In genomic region chr2:20351555-20352229, GRCh38 we compare ENCODE assay signal across 8 cellular contexts. TPM values are rescaled to one million over a fixed set of nuclear protein-coding genes. Genes with fewer than 3 reads are reported as not detected.
DNase-seq lines count a peak whose midpoint lies in the region; ATAC-seq and TF ChIP-seq lines count a peak whose summit lies in the region.

No MANE protein-coding gene starts in this region.

- TF ChIP-seq CTCF in OCI-LY7 (conservative IDR thresholded peaks at IDR 0.05; ENCODE audit: low read length) (0 out of 2 replicates have a peak, but pooled peaks have one; percentile 4), hepatocyte (IDR thresholded peaks at IDR 0.05; ENCODE audit: poor library complexity) (no peak), tibial artery (IDR thresholded peaks at IDR 0.05) (no peak)

- WGBS in hepatocyte (ENCODE audit: low lambda C conversion rate, missing lambda C conversion rate), result 12% methylated on average over 13 of the region's 13 CpGs

- no peaks in the 10 kb centered on the region for H3K9me3 Mint-ChIP-seq in activated CD4-positive, alpha-beta T cell treated with anti-CD3 and anti-CD28 coated beads for 36 hours (ENCODE audit: low read depth)
- no peaks in the 10 kb centered on the region for H3K9me3 Mint-ChIP-seq in stimulated activated effector memory CD8-positive, alpha-beta T cell treated with anti-CD3 and anti-CD28 coated beads, Interleukin-12 subunit alpha, Interleukin-12 subunit beta, amount 100 ng/mL, for 72 hours

- peaks cover 36% of the 10 kb centered on the region for H3K4me1 ChIP-seq in OCI-LY7 (ENCODE audit: insufficient read depth, low read length, poor library complexity, severe bottlenecking)
- peaks cover 41% of the 10 kb centered on the region for H3K4me1 ChIP-seq in hepatocyte (ENCODE audit: insufficient read depth)
- H3K4me1 ChIP-seq in tibial artery, result peaks cover 0 to 35% (median 24%) of the 10 kb centered on the region in 4 donors

- H3K79me2 ChIP-seq in OCI-LY7 (ENCODE audit: insufficient read depth, low read depth, low read length) (peaks cover 41% of the 10 kb centered on the region), hepatocyte (peaks cover 38% of the 10 kb centered on the region)

- intact Hi-C loops in activated CD4-positive, alpha-beta T cell treated with anti-CD3 and anti-CD28 coated beads for 36 hours (cut with DNase I, micrococcal nuclease), result loop anchor here (1.0 to 10.0 kb wide), 11 partner anchors 14 to 1791 kb away; partner anchors contain the start of genes LAPTM4A (in 2 of the 2), RDH14 (in 2 of the 2), LDAH (in 1 of the 2) and RHOB (in 1 of the 2)
- intact Hi-C loops in OCI-LY7 (cut with micrococcal nuclease; ENCODE audit: unreplicated experiment), result loop anchor here (1.0 to 2.0 kb wide), 3 partner anchors 244 to 451 kb away; partner anchors contain the start of genes LAPTM4A and TTC32
- intact Hi-C loops in tibial artery (cut with DNase I; ENCODE audit: low total_unique reads), result no loop called here

- H3K4me3 ChIP-seq in OCI-LY7 (ENCODE audit: low read depth, low read length, poor library complexity, severe bottlenecking) (peak overlapping the region; percentile 75), hepatocyte (peak overlapping the region; percentile 40), tibial artery (peak overlapping the region; percentile 94 to 95)

- peaks cover 24% of the 10 kb centered on the region for H3K36me3 Mint-ChIP-seq in activated CD4-positive, alpha-beta T cell treated with anti-CD3 and anti-CD28 coated beads for 36 hours (ENCODE audit: low read depth)
- H3K36me3 Mint-ChIP-seq in stimulated activated effector memory CD8-positive, alpha-beta T cell treated with anti-CD3 and anti-CD28 coated beads, Interleukin-12 subunit alpha, Interleukin-12 subunit beta, amount 100 ng/mL, for 72 hours, result peaks cover 34% of the 10 kb centered on the region

- no peaks in the 10 kb centered on the region for H3K27me3 ChIP-seq in hepatocyte
- no peaks in the 10 kb centered on the region for H3K27me3 ChIP-seq in tibial artery

- H3K9me2 ChIP-seq in OCI-LY7 (ENCODE audit: insufficient read depth, low read length), result no peaks in the 10 kb centered on the region
- H3K9me2 ChIP-seq in hepatocyte (replicated peaks; ENCODE audit: insufficient read depth), result no peaks in the 10 kb centered on the region

- H3K27ac ChIP-seq in OCI-LY7 (ENCODE audit: low read depth, low read length, poor library complexity, severe bottlenecking) (peak overlapping the region; percentile 91), hepatocyte (peak overlapping the region; percentile 95), tibial artery (peak overlapping the region; percentile 96 to 97)

- ATAC-seq in activated CD4-positive, alpha-beta T cell treated with anti-CD3 and anti-CD28 coated beads for 36 hours, result no peak
- no peak for ATAC-seq in stimulated activated effector memory CD8-positive, alpha-beta T cell treated with anti-CD3 and anti-CD28 coated beads, Interleukin-12 subunit alpha, Interleukin-12 subunit beta, amount 100 ng/mL, for 72 hours

- H4K20me1 ChIP-seq in OCI-LY7 (ENCODE audit: insufficient read depth, low read length) (peaks cover 28% of the 10 kb centered on the region), hepatocyte (ENCODE audit: insufficient read depth, poor library complexity, severe bottlenecking) (peaks cover 34% of the 10 kb centered on the region)

- H3K36me3 ChIP-seq in OCI-LY7 (ENCODE audit: insufficient read depth, low read length) (peaks cover 31% of the 10 kb centered on the region), hepatocyte (replicated peaks; ENCODE audit: insufficient read depth, low read depth) (no peaks in the 10 kb centered on the region), tibial artery (no peaks in the 10 kb centered on the region)

- H2AFZ ChIP-seq in OCI-LY7 (ENCODE audit: low read length) (peak overlapping the region; percentile 76; the same call in 1 of the 2 replicates), hepatocyte (peak overlapping the region; percentile 73)

- H3K9me3 ChIP-seq in OCI-LY7 (ENCODE audit: low read length), result no peaks in the 10 kb centered on the region
- H3K9me3 ChIP-seq in hepatocyte (ENCODE audit: low read depth), result no peaks in the 10 kb centered on the region
- no peaks in the 10 kb centered on the region for H3K9me3 ChIP-seq in tibial artery

- CTCF ChIA-PET in activated CD4-positive, alpha-beta T cell treated with anti-CD3 and anti-CD28 coated beads for 36 hours (lab: Charles Lee), result interaction anchor here (1.4 to 2.8 kb wide), 2 partner anchors 13 to 25 kb away, joined by 5 to 20 read pairs; no protein-coding TSS in a partner anchor
- CTCF ChIA-PET in OCI-LY7 (lab: Charles Lee; ENCODE audit: unreplicated experiment), result interaction anchor here (0.6 to 1.0 kb wide), 2 partner anchors 9 to 30 kb away, joined by 3 to 4 read pairs; no protein-coding TSS in a partner anchor

- H3K27me3 Mint-ChIP-seq in activated CD4-positive, alpha-beta T cell treated with anti-CD3 and anti-CD28 coated beads for 36 hours, result no peaks in the 10 kb centered on the region

- no peak overlapping the region for H3K27ac Mint-ChIP-seq in activated CD4-positive, alpha-beta T cell treated with anti-CD3 and anti-CD28 coated beads for 36 hours
- no peak overlapping the region for H3K27ac Mint-ChIP-seq in stimulated activated effector memory CD8-positive, alpha-beta T cell treated with anti-CD3 and anti-CD28 coated beads, Interleukin-12 subunit alpha, Interleukin-12 subunit beta, amount 100 ng/mL, for 72 hours

- H3K4me2 ChIP-seq in OCI-LY7 (ENCODE audit: low read length) (peak overlapping the region; percentile 83), hepatocyte (peak overlapping the region; percentile 85)

- H3K4me1 Mint-ChIP-seq in activated CD4-positive, alpha-beta T cell treated with anti-CD3 and anti-CD28 coated beads for 36 hours, result peaks cover 17% of the 10 kb centered on the region
- peaks cover 17% of the 10 kb centered on the region for H3K4me1 Mint-ChIP-seq in stimulated activated effector memory CD8-positive, alpha-beta T cell treated with anti-CD3 and anti-CD28 coated beads, Interleukin-12 subunit alpha, Interleukin-12 subunit beta, amount 100 ng/mL, for 72 hours

- peak; percentile 33 for DNase-seq in activated CD4-positive, alpha-beta T cell treated with anti-CD3 and anti-CD28 coated beads for 36 hours
- no peak for DNase-seq in activated CD4-positive, alpha-beta T cell treated with anti-CD3 and anti-CD28 coated beads, Interleukin-2, amount 50 U/mL, for 1 hour
- DNase-seq in OCI-LY7 (ENCODE audit: low spot score) (peak; percentile 29), hepatocyte (ENCODE audit: low spot score) (peak; percentile 53), tibial artery (no peak), pons (ENCODE audit: low spot score) (no peak), NCI-H1436 treated with DMSO at 0.1 percent for 48 hours (lab: John Stamatoyannopoulos, UW) (no peak)
- no peak for DNase-seq in stimulated activated effector memory CD8-positive, alpha-beta T cell treated with anti-CD3 and anti-CD28 coated beads, Interleukin-12 subunit alpha, Interleukin-12 subunit beta, amount 100 ng/mL, for 72 hours (ENCODE audit: low spot score in 2 of 2)

- no TSS peak for BruUV-seq in OCI-LY7 (replicated peaks; lab: Mats Ljungman, UMichigan)

- POLR2A ChIA-PET in activated CD4-positive, alpha-beta T cell treated with anti-CD3 and anti-CD28 coated beads for 36 hours (lab: Charles Lee), result interaction anchor here (0.6 to 1.1 kb wide), 3 partner anchors 14 to 95 kb away, joined by 4 to 9 read pairs (median 4); partner anchors contain the start of gene RHOB
- POLR2A ChIA-PET in OCI-LY7 (lab: Charles Lee), result interaction anchor here (0.5 to 1.3 kb wide), 5 partner anchors 8 to 60 kb away, joined by 3 to 8 read pairs (median 3); no protein-coding TSS in a partner anchor

- H3K4me3 Mint-ChIP-seq in activated CD4-positive, alpha-beta T cell treated with anti-CD3 and anti-CD28 coated beads for 36 hours, result no peak overlapping the region
- no peak overlapping the region for H3K4me3 Mint-ChIP-seq in stimulated activated effector memory CD8-positive, alpha-beta T cell treated with anti-CD3 and anti-CD28 coated beads, Interleukin-12 subunit alpha, Interleukin-12 subunit beta, amount 100 ng/mL, for 72 hours

RNA-seq across cellular contexts. Expression of gene PUM2, which starts 1.0 kb away (rescaled TPM):
- 100 to 1,000 TPM in 1 of 2 experiments, 10 to 100 TPM in 1; 78.4 to 112 TPM for total RNA-seq in activated CD4-positive, alpha-beta T cell treated with anti-CD3 and anti-CD28 coated beads for 36 hours
- total RNA-seq in OCI-LY7 (2014; rRNA removed; shearing (Covaris generic)), result 40.4 and 48.2 TPM in 2 replicates
- total RNA-seq in OCI-LY7 (2022) (116 and 122 TPM in 2 replicates), hepatocyte (55.5 and 60.2 TPM in 2 replicates)
- polyA plus RNA-seq in hepatocyte, result 14.4 TPM in 2 replicates

Comparison
In these comparisons a context has a peak if more than half of its experiments do, and no peak if none do; other contexts are left out.
1. DNase-seq: peak in activated CD4-positive, alpha-beta T cell treated with anti-CD3 and anti-CD28 coated beads for 36 hours (single experiment), OCI-LY7 (single experiment) and hepatocyte (single experiment); none in activated CD4-positive, alpha-beta T cell treated with anti-CD3 and anti-CD28 coated beads, Interleukin-2, amount 50 U/mL, for 1 hour (single experiment), tibial artery (0 of 2), stimulated activated effector memory CD8-positive, alpha-beta T cell treated with anti-CD3 and anti-CD28 coated beads, Interleukin-12 subunit alpha, Interleukin-12 subunit beta, amount 100 ng/mL, for 72 hours (0 of 2), pons (single experiment) and NCI-H1436 treated with DMSO at 0.1 percent for 48 hours (single experiment).
2. H3K4me3 ChIP-seq: peak in every context shown above with its lines; median percentile 94 in tibial artery; 75 in OCI-LY7; 40 in hepatocyte.
3. Peak in every context shown above with its lines, with median percentiles within 50 percentile points of each other: H3K27ac ChIP-seq.